Comparison of ENCODE assay signal across 20 cellular contexts in genomic region chr3:186123012-186123411, GRCh38.
"Had no signal": no experiment of that assay in that cellular context is flagged by ENCODE, and none has a peak within 500 bp of the region (broad histone marks: within the 10 kb centered on the region; RNA-seq: fewer than 3 reads in every experiment).

No MANE protein-coding gene starts in this region.

- H3K36me3 Mint-ChIP-seq: naive thymus-derived CD8-positive, alpha-beta T cell; stimulated activated naive B cell treated with anti-CD40 and anti-IgM and Interleukin-4, amounts not matched to agents 10 μg/mL and 1 μg/mL and 100 μg/mL, for 72 hours had no signal

- H3K27ac Mint-ChIP-seq: naive thymus-derived CD8-positive, alpha-beta T cell; stimulated activated naive B cell treated with anti-CD40 and anti-IgM and Interleukin-4, amounts not matched to agents 10 μg/mL and 1 μg/mL and 100 μg/mL, for 72 hours; stimulated activated naive CD8-positive, alpha-beta T cell treated with anti-CD3 and anti-CD28 coated beads, Interleukin-15, amount 100 ng/mL, for 72 hours had no signal

- H3K27ac ChIP-seq: coronary artery, right atrium auricular region, sigmoid colon, skin epidermis, testis, tibial nerve had no signal

- H3K9me3 Mint-ChIP-seq: naive thymus-derived CD8-positive, alpha-beta T cell; stimulated activated naive B cell treated with anti-CD40 and anti-IgM and Interleukin-4, amounts not matched to agents 10 μg/mL and 1 μg/mL and 100 μg/mL, for 72 hours; stimulated activated naive CD8-positive, alpha-beta T cell treated with anti-CD3 and anti-CD28 coated beads, Interleukin-15, amount 100 ng/mL, for 72 hours had no signal

- H3K9me3 ChIP-seq: right atrium auricular region, sigmoid colon, testis, tibial nerve had no signal

- H3K36me3 ChIP-seq: right atrium auricular region, sigmoid colon, tibial nerve had no signal

- ATAC-seq: left colon; left ventricle myocardium superior; naive thymus-derived CD8-positive, alpha-beta T cell; stimulated activated naive B cell treated with anti-CD40 and anti-IgM and Interleukin-4, amounts not matched to agents 10 μg/mL and 1 μg/mL and 100 μg/mL, for 72 hours; stimulated activated naive CD8-positive, alpha-beta T cell treated with anti-CD3 and anti-CD28 coated beads, Interleukin-15, amount 100 ng/mL, for 72 hours had no signal

- H3K4me1 Mint-ChIP-seq: naive thymus-derived CD8-positive, alpha-beta T cell; stimulated activated naive CD8-positive, alpha-beta T cell treated with anti-CD3 and anti-CD28 coated beads, Interleukin-15, amount 100 ng/mL, for 72 hours had no signal

- H3K27me3 ChIP-seq: right atrium auricular region, sigmoid colon, testis, tibial nerve had no signal

- DNase-seq: effector CD4-positive, alpha-beta T cell; foreskin melanocyte; head of caudate nucleus; hippocampal formation; left colon; left ventricle myocardium superior; mesenchymal stem cell; naive thymus-derived CD8-positive, alpha-beta T cell; sigmoid colon; stimulated activated CD4-positive, alpha-beta T cell treated with anti-CD3 and anti-CD28 coated beads, Interleukin-2, amount 100 ng/mL, for 24 hours; stimulated activated CD4-positive, alpha-beta T cell treated with anti-CD3 and anti-CD28 coated beads, Interleukin-4, amount 100 ng/mL, for 4 hours; stimulated activated naive B cell treated with anti-CD40 and anti-IgM and Interleukin-4, amounts not matched to agents 10 μg/mL and 1 μg/mL and 100 μg/mL, for 72 hours; stimulated activated naive CD8-positive, alpha-beta T cell treated with anti-CD3 and anti-CD28 coated beads, Interleukin-15, amount 100 ng/mL, for 72 hours; testis had no signal

- H3K4me3 ChIP-seq: coronary artery, lung, right atrium auricular region, sigmoid colon, skin epidermis, testis, tibial nerve had no signal

- H3K4me3 Mint-ChIP-seq: naive thymus-derived CD8-positive, alpha-beta T cell; neural crest cell; stimulated activated naive B cell treated with anti-CD40 and anti-IgM and Interleukin-4, amounts not matched to agents 10 μg/mL and 1 μg/mL and 100 μg/mL, for 72 hours; stimulated activated naive CD8-positive, alpha-beta T cell treated with anti-CD3 and anti-CD28 coated beads, Interleukin-15, amount 100 ng/mL, for 72 hours had no signal

- H3K4me1 ChIP-seq: sigmoid colon, tibial nerve had no signal
